Comparison of ENCODE assay signal across 8 cellular contexts in genomic region chr16:77723108-77723514, GRCh38. TPM values are rescaled to one million over a fixed set of nuclear protein-coding genes. Genes with fewer than 3 reads are reported as not detected.
DNase-seq lines count a peak whose midpoint lies in the region; ATAC-seq, FAIRE-seq and TF ChIP-seq lines count a peak whose summit lies in the region.

No MANE protein-coding gene starts in this region.

- H4K20me1 ChIP-seq in DOHH2 (ENCODE audit: control insufficient read depth, insufficient read depth, low read depth, low read length) (no peaks in the 10 kb centered on the region), KMS-11 (ENCODE audit: insufficient read depth) (no peaks in the 10 kb centered on the region)

- H3F3A ChIP-seq in DOHH2 (ENCODE audit: control insufficient read depth, insufficient read depth): no peaks in the 10 kb centered on the region

- no peaks in the 10 kb centered on the region for H3K27me3 ChIP-seq in DOHH2 (ENCODE audit: control insufficient read depth, low read length)
- H3K27me3 ChIP-seq in KMS-11 (ENCODE audit: insufficient read depth, low read depth): no peaks in the 10 kb centered on the region
- no peaks in the 10 kb centered on the region for H3K27me3 ChIP-seq in right atrium auricular region
- no peaks in the 10 kb centered on the region for H3K27me3 ChIP-seq in rectal smooth muscle tissue (ENCODE audit: control insufficient read depth, insufficient read depth, low read length)

- H3K79me2 ChIP-seq in DOHH2 (ENCODE audit: control insufficient read depth, low read length): no peaks in the 10 kb centered on the region
- no peaks in the 10 kb centered on the region for H3K79me2 ChIP-seq in KMS-11 (ENCODE audit: insufficient read depth, low read depth)

- peak overlapping the region; percentile 82 for H3K4me3 Mint-ChIP-seq in activated naive CD8-positive, alpha-beta T cell treated with anti-CD3 and anti-CD28 coated beads for 36 hours

- FAIRE-seq in GM12892 (lab: Jason Lieb, UNC): no peak

- H3K4me1 ChIP-seq in DOHH2 (ENCODE audit: control insufficient read depth, low read length) (peaks cover 18% of the 10 kb centered on the region), KMS-11 (ENCODE audit: low read depth, poor library complexity, severe bottlenecking) (peaks cover 13% of the 10 kb centered on the region), right atrium auricular region (peaks cover 0 to 5% of the 10 kb centered on the region in 2 donors), rectal smooth muscle tissue (ENCODE audit: control insufficient read depth, insufficient read depth, low read length) (peaks cover 2% of the 10 kb centered on the region)

- DNase-seq in activated naive CD8-positive, alpha-beta T cell treated with anti-CD3 and anti-CD28 coated beads for 36 hours: no peak
- DNase-seq in right atrium auricular region (ENCODE audit: low spot score) (no peak), GM12892 (ENCODE audit: insufficient read length) (no peak), posterior vena cava (ENCODE audit: low spot score) (no peak)

- H3K9me3 Mint-ChIP-seq in activated naive CD8-positive, alpha-beta T cell treated with anti-CD3 and anti-CD28 coated beads for 36 hours: peaks cover 4% of the 10 kb centered on the region

- 0 out of 2 replicates have a peak overlapping the region, but pooled peaks have one; percentile 47 for H3K27ac ChIP-seq in DOHH2 (ENCODE audit: low read depth, low read length)
- H3K27ac ChIP-seq in KMS-11: peak overlapping the region; percentile 88
- peak overlapping the region; percentile 89 to 91 for H3K27ac ChIP-seq in right atrium auricular region
- H3K27ac ChIP-seq in rectal smooth muscle tissue (ENCODE audit: low read depth, low read length): peak overlapping the region; percentile 78

- peak overlapping the region; percentile 87 for H2AFZ ChIP-seq in KMS-11 (ENCODE audit: low read depth)

- TF ChIP-seq POLR2A in GM12892 (IDR thresholded peaks at IDR 0.05; ENCODE audit: low read depth, low read length): no peak

- H3K27ac Mint-ChIP-seq in activated naive CD8-positive, alpha-beta T cell treated with anti-CD3 and anti-CD28 coated beads for 36 hours: peak overlapping the region; percentile 72

- H3K4me2 ChIP-seq in DOHH2 (ENCODE audit: low read length) (peak overlapping the region; percentile 87), KMS-11 (peak overlapping the region; percentile 79)

- no peaks in the 10 kb centered on the region for H3K36me3 ChIP-seq in DOHH2 (ENCODE audit: control insufficient read depth, low read length)
- no peaks in the 10 kb centered on the region for H3K36me3 ChIP-seq in KMS-11 (ENCODE audit: insufficient read depth)
- H3K36me3 ChIP-seq in right atrium auricular region: no peaks in the 10 kb centered on the region
- no peaks in the 10 kb centered on the region for H3K36me3 ChIP-seq in rectal smooth muscle tissue (ENCODE audit: control insufficient read depth, insufficient read depth, low read length)

- H3K36me3 Mint-ChIP-seq in activated naive CD8-positive, alpha-beta T cell treated with anti-CD3 and anti-CD28 coated beads for 36 hours: peaks cover 13% of the 10 kb centered on the region

- H3K9me2 ChIP-seq in DOHH2 (replicated peaks; ENCODE audit: control insufficient read depth, low read length): no peaks in the 10 kb centered on the region

- H3K9ac ChIP-seq in KMS-11 (peak overlapping the region; percentile 81; the same call in 1 of the 2 replicates), rectal smooth muscle tissue (ENCODE audit: low read length) (peak overlapping the region; percentile 59)

- H3K9me3 ChIP-seq in DOHH2 (ENCODE audit: control insufficient read depth, insufficient read depth, low read length) (no peaks in the 10 kb centered on the region), right atrium auricular region (no peaks in the 10 kb centered on the region)

- H3K4me3 ChIP-seq in DOHH2 (ENCODE audit: low read length) (peak overlapping the region; percentile 95), KMS-11 (IDR thresholded peaks at IDR 0.05; ENCODE audit: insufficient read depth, low read depth, low read length) (no peak overlapping the region), right atrium auricular region (peak overlapping the region; percentile 71 to 79), rectal smooth muscle tissue (ENCODE audit: low read length) (peak overlapping the region; percentile 78)

- ATAC-seq in GM21528 (IDR thresholded peaks at IDR 0.05; ENCODE audit: low FRiP score, unreplicated experiment): peak; percentile 20

- peaks cover 10% of the 10 kb centered on the region for H3K4me1 Mint-ChIP-seq in activated naive CD8-positive, alpha-beta T cell treated with anti-CD3 and anti-CD28 coated beads for 36 hours

- no peak for TF ChIP-seq CTCF in DOHH2 (IDR thresholded peaks at IDR 0.05; ENCODE audit: low read depth, low read length, poor library complexity, severe bottlenecking)
- TF ChIP-seq CTCF in KMS-11 (conservative IDR thresholded peaks at IDR 0.05; ENCODE audit: low read depth, low read length): no peak
- no peak for TF ChIP-seq CTCF in right atrium auricular region (IDR thresholded peaks at IDR 0.05)

- H3K27me3 Mint-ChIP-seq in activated naive CD8-positive, alpha-beta T cell treated with anti-CD3 and anti-CD28 coated beads for 36 hours: no peaks in the 10 kb centered on the region

- intact Hi-C loops in posterior vena cava (cut with DNase I): no loop called here

RNA-seq across cellular contexts. Expression of gene NUDT7, which starts 0.8 kb away (rescaled TPM):
- 1 to 10 TPM; 4.3 to 5.5 TPM for total RNA-seq in activated naive CD8-positive, alpha-beta T cell treated with anti-CD3 and anti-CD28 coated beads for 36 hours
- total RNA-seq in right atrium auricular region: 10 to 100 TPM; 15.0 to 35.0 TPM
- polyA plus RNA-seq in GM12892 (2012; ENCODE audit: missing spikeins): 5.5 TPM
- total RNA-seq in posterior vena cava: 1 to 10 TPM; 3.7 to 5.6 TPM
